In genomic region chr11:119741369-119742262, GRCh38 we compare ENCODE assay signal across 1 cellular context.
TF ChIP-seq lines count a peak whose summit lies in the region.

No MANE protein-coding gene starts in this region.

TF ChIP-seq in Ishikawa, 13 proteins besides CTCF, POLR2A, EP300 and RAD21 (continued from another document):
- TF ChIP-seq FOXM1 (IDR thresholded peaks at IDR 0.05; ENCODE audit: borderline replicate concordance, low read depth) (no peak), TAF1 (IDR thresholded peaks at IDR 0.05; ENCODE audit: low read depth) (no peak), CREB1 (IDR thresholded peaks at IDR 0.05; ENCODE audit: low read depth) (no peak), TEAD4 (IDR thresholded peaks at IDR 0.05) (no peak), ZBTB7A (IDR thresholded peaks at IDR 0.05; ENCODE audit: low read depth) (no peak), YY1 (IDR thresholded peaks at IDR 0.05; ENCODE audit: low read depth) (no peak)
